15 cellular contexts compared by ENCODE assay signal in genomic region chr22:35575116-35575748, GRCh38.
A peak's percentile ranks its signal among the peaks of the same experiment; 100 is the strongest.
DNase-seq lines count a peak whose midpoint lies in the region; ATAC-seq and TF ChIP-seq lines count a peak whose summit lies in the region.
"Had no signal": no experiment of that assay in that cellular context is flagged by ENCODE, and none has a peak within 500 bp of the region (broad histone marks: within the 10 kb centered on the region; RNA-seq: fewer than 3 reads in every experiment).

No MANE protein-coding gene starts in this region.

- H3K27me3 ChIP-seq in DND-41 (ENCODE audit: insufficient read depth, low read length, poor library complexity), result no peaks in the 10 kb centered on the region
- H3K27me3 ChIP-seq: tibial nerve had no signal

- peaks cover 14% of the 10 kb centered on the region for H3K4me1 ChIP-seq in DND-41 (ENCODE audit: insufficient read depth, low read length)
- H3K4me1 ChIP-seq: tibial nerve had no signal

- peak overlapping the region; percentile 4; the same call in 1 of the 2 replicates for H3K4me2 ChIP-seq in DND-41 (ENCODE audit: insufficient read depth, low read length)

- H3K9ac ChIP-seq in DND-41 (ENCODE audit: low read depth, low read length), result no peak overlapping the region

- ATAC-seq in DND-41 (ENCODE audit: insufficient read depth, low read depth) (peak; percentile 92), HG03432 (IDR thresholded peaks at IDR 0.05; ENCODE audit: unreplicated experiment) (no peak), GM19023 (IDR thresholded peaks at IDR 0.05; ENCODE audit: unreplicated experiment) (no peak)
- ATAC-seq: activated T-helper 17 cell treated with anti-CD3 and anti-CD28 coated beads, Interleukin-2, amount 50 U/mL, for 72 hours had no signal

- peak; percentile 51 for TF ChIP-seq CTCF in DND-41 (IDR thresholded peaks at IDR 0.05; ENCODE audit: borderline replicate concordance, extremely low read depth, low read length, poor library complexity, severe bottlenecking)

- no peaks in the 10 kb centered on the region for H3K79me2 ChIP-seq in DND-41 (ENCODE audit: insufficient read depth, low read length)

- DNase-seq in Ammon's horn (ENCODE audit: low spot score) (peak; percentile 24), DND-41 (peak; percentile 79), NCI-H2171 treated with DMSO at 0.1 percent for 48 hours (lab: John Stamatoyannopoulos, UW) (peak; percentile 82), caudate nucleus (lab: John Stamatoyannopoulos, UW) (peak in 44 of 61 donors; percentile 20 to 90 (median 63)), cerebellar cortex (ENCODE audit: low spot score) (no peak), NOMO-1 (lab: John Stamatoyannopoulos, UW; ENCODE audit: unreplicated experiment in 2 of 2) (no peak)
- DNase-seq: activated CD8-positive, alpha-beta memory T cell treated with anti-CD3 and anti-CD28 coated beads for 24 hours; DMS53; NCI-H146; NCI-H510A; stimulated activated CD4-positive, alpha-beta T cell treated with anti-CD3 and anti-CD28 coated beads, Interleukin-4, amount 100 ng/mL, for 4 hours had no signal

- no peaks in the 10 kb centered on the region for H4K20me1 ChIP-seq in DND-41 (ENCODE audit: insufficient read depth, low read length)

- no peaks in the 10 kb centered on the region for H3K9me3 ChIP-seq in DND-41 (ENCODE audit: insufficient read depth, low read length, severe bottlenecking)
- H3K9me3 ChIP-seq: tibial nerve had no signal

- 0 out of 2 replicates have a peak overlapping the region, but pooled peaks have one; percentile 26 for H2AFZ ChIP-seq in DND-41 (ENCODE audit: low read depth, low read length)

- H3K27ac ChIP-seq in DND-41 (ENCODE audit: low read length), result no peak overlapping the region
- H3K27ac ChIP-seq in caudate nucleus (ENCODE audit: low read depth, low read length), result peak overlapping the region; percentile 58
- H3K27ac ChIP-seq: tibial nerve had no signal

- no peaks in the 10 kb centered on the region for H3K36me3 ChIP-seq in DND-41 (ENCODE audit: insufficient read depth, low read length)
- H3K36me3 ChIP-seq: tibial nerve had no signal

- H3K4me3 ChIP-seq in DND-41 (ENCODE audit: low read depth in 1 of 2, low read length in 2 of 2), result no peak overlapping the region
- H3K4me3 ChIP-seq: tibial nerve had no signal

Comparison
In these comparisons a context has a peak if more than half of its experiments do, and no peak if none do; other contexts are left out.
1. DNase-seq: peak in Ammon's horn (single experiment), DND-41 (single experiment), NCI-H2171 treated with DMSO at 0.1 percent for 48 hours (single experiment) and caudate nucleus (44 of 61); none in cerebellar cortex (single experiment) and NOMO-1 (0 of 2).